Comparison of ENCODE assay signal across 21 cellular contexts in the genomic region with DNA sequence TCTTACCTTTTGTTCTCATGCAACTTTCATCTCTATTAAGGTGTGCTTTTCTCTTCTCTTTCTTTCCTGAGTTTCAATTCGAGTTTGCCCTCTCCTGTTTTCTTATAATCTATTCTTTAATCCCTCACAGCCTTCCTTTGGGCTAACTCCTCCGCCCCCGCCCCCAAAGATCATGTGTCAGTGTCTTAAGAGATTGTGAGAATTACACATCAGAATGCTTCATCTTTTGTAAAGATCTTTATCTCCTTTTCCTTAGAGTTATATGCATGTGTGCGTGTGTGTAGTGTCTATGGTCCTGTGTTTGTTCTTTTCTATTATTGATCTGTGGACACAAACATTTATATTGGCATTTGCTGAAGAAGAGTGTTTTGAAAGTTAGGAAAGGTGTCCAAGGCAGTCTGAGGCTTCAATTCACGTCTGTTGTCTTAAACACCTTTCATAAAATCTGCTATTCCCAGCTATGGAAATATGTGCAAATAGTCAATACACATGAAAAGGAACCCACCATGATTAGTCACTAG. TPM values are rescaled to one million over a fixed set of nuclear protein-coding genes. Genes with fewer than 3 reads are reported as not detected.
DNase-seq lines count a peak whose midpoint lies in the region; ATAC-seq, FAIRE-seq and TF ChIP-seq lines count a peak whose summit lies in the region.
"Had no signal": no experiment of that assay in that cellular context is flagged by ENCODE, and none has a peak within 500 bp of the region (broad histone marks: within the 10 kb centered on the region; RNA-seq: fewer than 3 reads in every experiment).

No MANE protein-coding gene starts in this region.

- H3K9me3 ChIP-seq in T-helper 17 cell (ENCODE audit: control insufficient read depth, low read length, poor library complexity, severe bottlenecking) = no peaks in the 10 kb centered on the region
- H3K9me3 ChIP-seq in liver (ENCODE audit: control insufficient read depth in 4 of 4, low read length in 3 of 4) = no peaks in the 10 kb centered on the region
- H3K9me3 ChIP-seq: Peyer's patch, SJSA1 had no signal

- no peak for TF ChIP-seq RAD21 in liver (IDR thresholded peaks at IDR 0.05)

- H3K4me1 ChIP-seq in liver (ENCODE audit: control insufficient read depth in 4 of 4, insufficient read depth in 4 of 4, low read length in 3 of 4) = peaks cover 7 to 49% (median 40%) of the 10 kb centered on the region in 4 donors

- peak overlapping the region; percentile 6 to 19 for H3K9ac ChIP-seq in liver (ENCODE audit: low read depth in 1 of 2, low read length in 2 of 2)

- 28% methylated on average over 5 of the region's 5 CpGs for WGBS in liver

- peak overlapping the region in 2 of 3 donors; percentile 24 to 41 for H3K4me3 ChIP-seq in liver (ENCODE audit: low read depth in 1 of 3, low read length in 3 of 3)
- H3K4me3 ChIP-seq: GM12878, K562, Peyer's patch, SJSA1 had no signal

- TF ChIP-seq CTCF in 22Rv1 (IDR thresholded peaks at IDR 0.05) (no peak), liver (IDR thresholded peaks at IDR 0.05; ENCODE audit: low read depth, low read length, missing input control) (no peak)

- DNase-seq in GM12891 (ENCODE audit: insufficient read length, low spot score) = no peak
- no peak for DNase-seq in T-helper 17 cell
- no peak for DNase-seq in NCI-H748 (lab: John Stamatoyannopoulos, UW; ENCODE audit: unreplicated experiment)
- no peak for DNase-seq in NCI-H1417 treated with DMSO at 0.1 percent for 48 hours (lab: John Stamatoyannopoulos, UW)
- DNase-seq: CD4-positive, CD25-positive, alpha-beta regulatory T cell; GOT3; MM.1S; NCI-H1048; NCI-H1436; NCI-H187 treated with DMSO at 0.1 percent for 48 hours; NCI-H2107; NCI-H446 treated with DMSO at 0.1 percent for 48 hours; NCI-H526 treated with DMSO at 0.1 percent for 48 hours; Peyer's patch had no signal

- peaks cover 6% of the 10 kb centered on the region for H3K27me3 Mint-ChIP-seq in T-helper 17 cell

- FAIRE-seq in GM12891 (lab: Jason Lieb, UNC) = peak; percentile 5
- FAIRE-seq: GM12878, GM18507, K562 had no signal

- peak overlapping the region; percentile 61 for H3K27ac Mint-ChIP-seq in T-helper 17 cell

- H3K27ac ChIP-seq in 22Rv1 (peak overlapping the region; percentile 98), liver (ENCODE audit: low read depth in 1 of 2, low read length in 2 of 2) (peak overlapping the region; percentile 67 to 73)
- H3K27ac ChIP-seq: Peyer's patch, SJSA1 had no signal

- TF ChIP-seq POLR2A in GM12891 (IDR thresholded peaks at IDR 0.05; ENCODE audit: low read depth, low read length) = no peak

- H3K27me3 ChIP-seq in liver (ENCODE audit: control insufficient read depth in 4 of 4, insufficient read depth in 4 of 4, low read length in 3 of 4) = no peaks in the 10 kb centered on the region
- H3K27me3 ChIP-seq: Peyer's patch had no signal

- ATAC-seq in T-helper 17 cell = no peak
- ATAC-seq in GM18498 (IDR thresholded peaks at IDR 0.05; ENCODE audit: unreplicated experiment) = no peak
- ATAC-seq: GM12878, K562 had no signal

- peaks cover 16% of the 10 kb centered on the region for H3K4me1 Mint-ChIP-seq in T-helper 17 cell

- no peaks in the 10 kb centered on the region for H3K36me3 Mint-ChIP-seq in T-helper 17 cell (ENCODE audit: low read depth)
- H3K36me3 Mint-ChIP-seq: CD4-positive, CD25-positive, alpha-beta regulatory T cell had no signal

- H3K36me3 ChIP-seq in liver (ENCODE audit: control insufficient read depth in 4 of 4, insufficient read depth in 3 of 4, low read depth in 1 of 4, low read length in 3 of 4) = no peaks in the 10 kb centered on the region
- H3K36me3 ChIP-seq: Peyer's patch, SJSA1 had no signal

- no peak overlapping the region for H3K4me3 Mint-ChIP-seq in T-helper 17 cell
- H3K4me3 Mint-ChIP-seq: CD4-positive, CD25-positive, alpha-beta regulatory T cell had no signal

TF ChIP-seq in GM12891, 5 proteins besides CTCF, POLR2A, EP300 and RAD21:
- TF ChIP-seq POU2F2 (IDR thresholded peaks at IDR 0.05; ENCODE audit: low read depth, low read length) (no peak), SPI1 (IDR thresholded peaks at IDR 0.05; ENCODE audit: low read depth, low read length) (no peak), TAF1 (IDR thresholded peaks at IDR 0.05; ENCODE audit: low read depth, low read length) (no peak)

TF ChIP-seq in liver, 16 proteins besides CTCF, POLR2A, EP300 and RAD21:
- TF ChIP-seq HNF4A (conservative IDR thresholded peaks at IDR 0.05) (peak in 1 of 2 donors; percentile 2), YY1 (IDR thresholded peaks at IDR 0.05) (no peak), EGR1 (IDR thresholded peaks at IDR 0.05; ENCODE audit: low read depth in 2 of 2) (no peak)
- TF ChIP-seq, protein P1, sequence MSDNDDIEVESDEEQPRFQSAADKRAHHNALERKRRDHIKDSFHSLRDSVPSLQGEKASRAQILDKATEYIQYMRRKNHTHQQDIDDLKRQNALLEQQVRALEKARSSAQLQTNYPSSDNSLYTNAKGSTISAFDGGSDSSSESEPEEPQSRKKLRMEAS (IDR thresholded peaks at IDR 0.05) = no peak

RNA-seq across cellular contexts. Expression of gene ALDH3A2, which starts 6.1 kb away (rescaled TPM):
- 20.8 TPM for polyA plus RNA-seq in GM12891 (2012; ENCODE audit: low read depth, missing spikeins)
- total RNA-seq in T-helper 17 cell = 10 to 100 TPM; 16.1 to 17.1 TPM
- total RNA-seq in liver = 100 to 1,000 TPM in 1 of 2 donors, 10 to 100 TPM in 1; 80.6 to 165 TPM
- polyA plus RNA-seq in liver = 10 to 100 TPM; 63.3 to 80.2 TPM

Comparison
In these comparisons a context has a peak if more than half of its experiments do, and no peak if none do; other contexts are left out.
1. RNA of gene ALDH3A2, which starts 6.1 kb away (total RNA-seq): 80.6 to 165 TPM in liver; 16.1 to 17.1 TPM in T-helper 17 cell; every median in the first group is over 4 times any median in the second.